ENCODE assay signal across 24 cellular contexts in the genomic region with DNA sequence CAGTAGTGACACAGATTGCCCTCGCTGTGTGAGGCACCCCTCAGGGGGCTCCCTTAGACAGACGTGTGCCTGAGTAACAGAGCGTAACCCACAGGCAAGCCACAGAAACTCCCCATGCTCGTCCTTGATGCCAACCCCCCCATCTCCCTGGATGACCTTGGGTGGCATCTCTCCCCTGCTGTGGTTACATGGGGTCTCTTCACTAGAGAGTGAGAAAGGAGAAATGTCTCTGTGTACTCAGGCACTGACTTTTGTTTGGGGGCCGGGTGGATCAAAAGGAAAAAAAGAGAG. TPM values are rescaled to one million over a fixed set of nuclear protein-coding genes. Genes with fewer than 3 reads are reported as not detected.
"Had no signal": no experiment of that assay in that cellular context is flagged by ENCODE, and none has a peak within 500 bp of the region (broad histone marks: within the 10 kb centered on the region; RNA-seq: fewer than 3 reads in every experiment).

No MANE protein-coding gene starts in this region.

- ATAC-seq: activated CD8-positive, alpha-beta memory T cell treated with anti-CD3 and anti-CD28 coated beads, Interleukin-2, amount 10 ng/mL, durations not matched to agents 7 days and 5 days; activated CD8-positive, alpha-beta T cell treated with anti-CD3 and anti-CD28 coated beads for 36 hours; stimulated activated naive CD8-positive, alpha-beta T cell treated with anti-CD3 and anti-CD28 coated beads, Interleukin-15, amount 100 ng/mL, for 72 hours had no signal

- H3K4me1 ChIP-seq: parathyroid adenoma, spleen, tibial artery had no signal

- H3K36me3 Mint-ChIP-seq: activated CD8-positive, alpha-beta memory T cell treated with anti-CD3 and anti-CD28 coated beads, Interleukin-2, amount 10 ng/mL, durations not matched to agents 7 days and 5 days; activated naive CD4-positive, alpha-beta T cell treated with anti-CD3 and anti-CD28 coated beads, Interleukin-2, amount 10 ng/mL, durations not matched to agents 7 days and 5 days had no signal

- H2AFZ ChIP-seq: parathyroid adenoma had no signal

- DNase-seq: activated CD4-positive, alpha-beta T cell treated with anti-CD3 and anti-CD28 coated beads, Interleukin-2, amount 10 ng/mL, durations not matched to agents 24 days and 14 days; activated CD8-positive, alpha-beta memory T cell treated with anti-CD3 and anti-CD28 coated beads, Interleukin-2, amount 10 ng/mL, durations not matched to agents 7 days and 5 days; activated CD8-positive, alpha-beta T cell treated with anti-CD3 and anti-CD28 coated beads for 36 hours; activated effector memory CD4-positive, alpha-beta T cell treated with anti-CD3 and anti-CD28 coated beads, Interleukin-2, amount 50 U/mL, for 16 hours; activated naive CD4-positive, alpha-beta T cell treated with anti-CD3 and anti-CD28 coated beads, Interleukin-2, amount 10 ng/mL, durations not matched to agents 7 days and 5 days; activated T-cell treated with anti-CD3 and anti-CD28 coated beads for 4 hours; effector CD4-positive, alpha-beta T cell; erythroblast; foreskin fibroblast; hippocampal formation; nephron progenitor cell; stimulated activated CD4-positive, alpha-beta T cell treated with anti-CD3 and anti-CD28 coated beads, Interleukin-4, amount 100 ng/mL, for 1 hour; stimulated activated naive CD8-positive, alpha-beta T cell treated with anti-CD3 and anti-CD28 coated beads, Interleukin-15, amount 100 ng/mL, for 72 hours; tibial artery had no signal

- H3K9me3 ChIP-seq: spleen, tibial artery had no signal

- H3K79me2 ChIP-seq: parathyroid adenoma had no signal

- H3K4me1 Mint-ChIP-seq: activated CD4-positive, alpha-beta T cell treated with anti-CD3 and anti-CD28 coated beads, Interleukin-2, amount 10 ng/mL, durations not matched to agents 24 days and 14 days; activated CD8-positive, alpha-beta memory T cell treated with anti-CD3 and anti-CD28 coated beads, Interleukin-2, amount 10 ng/mL, durations not matched to agents 7 days and 5 days; activated naive CD4-positive, alpha-beta T cell treated with anti-CD3 and anti-CD28 coated beads, Interleukin-2, amount 10 ng/mL, durations not matched to agents 7 days and 5 days had no signal

- H3K36me3 ChIP-seq: cardiac muscle cell, spleen, tibial artery had no signal

- H3K9me3 Mint-ChIP-seq: activated CD4-positive, alpha-beta T cell treated with anti-CD3 and anti-CD28 coated beads, Interleukin-2, amount 10 ng/mL, durations not matched to agents 24 days and 14 days; activated CD8-positive, alpha-beta T cell treated with anti-CD3 and anti-CD28 coated beads for 36 hours; activated naive CD4-positive, alpha-beta T cell treated with anti-CD3 and anti-CD28 coated beads, Interleukin-2, amount 10 ng/mL, durations not matched to agents 7 days and 5 days; dendritic cell treated with granulocyte-macrophage colony-stimulating factor and Interleukin-4, amounts not matched to agents 40 ng/mL and 50 ng/mL, for 4 days; nephron progenitor cell; stimulated activated naive CD8-positive, alpha-beta T cell treated with anti-CD3 and anti-CD28 coated beads, Interleukin-15, amount 100 ng/mL, for 72 hours had no signal

- H3K27ac Mint-ChIP-seq: activated CD4-positive, alpha-beta T cell treated with anti-CD3 and anti-CD28 coated beads, Interleukin-2, amount 10 ng/mL, durations not matched to agents 24 days and 14 days; activated CD8-positive, alpha-beta memory T cell treated with anti-CD3 and anti-CD28 coated beads, Interleukin-2, amount 10 ng/mL, durations not matched to agents 7 days and 5 days; activated CD8-positive, alpha-beta T cell treated with anti-CD3 and anti-CD28 coated beads for 36 hours; activated naive CD4-positive, alpha-beta T cell treated with anti-CD3 and anti-CD28 coated beads, Interleukin-2, amount 10 ng/mL, durations not matched to agents 7 days and 5 days; dendritic cell treated with granulocyte-macrophage colony-stimulating factor and Interleukin-4, amounts not matched to agents 40 ng/mL and 50 ng/mL, for 4 days; nephron progenitor cell had no signal

- H3K27me3 Mint-ChIP-seq: activated CD8-positive, alpha-beta T cell treated with anti-CD3 and anti-CD28 coated beads for 36 hours; stimulated activated naive CD8-positive, alpha-beta T cell treated with anti-CD3 and anti-CD28 coated beads, Interleukin-15, amount 100 ng/mL, for 72 hours had no signal

- H3K27ac ChIP-seq: cardiac muscle cell, parathyroid adenoma, spleen, tibial artery had no signal

- H3K4me3 Mint-ChIP-seq: activated CD4-positive, alpha-beta T cell treated with anti-CD3 and anti-CD28 coated beads, Interleukin-2, amount 10 ng/mL, durations not matched to agents 24 days and 14 days; activated CD8-positive, alpha-beta memory T cell treated with anti-CD3 and anti-CD28 coated beads, Interleukin-2, amount 10 ng/mL, durations not matched to agents 7 days and 5 days; activated CD8-positive, alpha-beta T cell treated with anti-CD3 and anti-CD28 coated beads for 36 hours; activated naive CD4-positive, alpha-beta T cell treated with anti-CD3 and anti-CD28 coated beads, Interleukin-2, amount 10 ng/mL, durations not matched to agents 7 days and 5 days; dendritic cell treated with granulocyte-macrophage colony-stimulating factor and Interleukin-4, amounts not matched to agents 40 ng/mL and 50 ng/mL, for 4 days; nephron progenitor cell; stimulated activated naive CD8-positive, alpha-beta T cell treated with anti-CD3 and anti-CD28 coated beads, Interleukin-15, amount 100 ng/mL, for 72 hours had no signal

- H3K4me3 ChIP-seq: cardiac muscle cell, spleen, tibial artery had no signal

RNA-seq across cellular contexts. Expression of gene ASB10, which starts 1.1 kb away (rescaled TPM):
- total RNA-seq: activated CD4-positive, alpha-beta T cell treated with anti-CD3 and anti-CD28 coated beads, Interleukin-2, amount 10 ng/mL, durations not matched to agents 24 days and 14 days; activated CD8-positive, alpha-beta memory T cell treated with anti-CD3 and anti-CD28 coated beads, Interleukin-2, amount 10 ng/mL, durations not matched to agents 7 days and 5 days; activated CD8-positive, alpha-beta T cell treated with anti-CD3 and anti-CD28 coated beads for 36 hours; fibroblast of lung; liver; mononuclear cell; spleen; T-helper 2 cell treated with Interferon-gamma antibody and Interleukin-4, amounts not matched to agents 100 ng/mL and 5 ng/mL, for 36 hours; urinary bladder had no signal

RNA-seq across cellular contexts. Expression of gene GBX1, which starts 20.7 kb away (rescaled TPM):
- total RNA-seq: activated CD4-positive, alpha-beta T cell treated with anti-CD3 and anti-CD28 coated beads, Interleukin-2, amount 10 ng/mL, durations not matched to agents 24 days and 14 days; activated CD8-positive, alpha-beta memory T cell treated with anti-CD3 and anti-CD28 coated beads, Interleukin-2, amount 10 ng/mL, durations not matched to agents 7 days and 5 days; activated CD8-positive, alpha-beta T cell treated with anti-CD3 and anti-CD28 coated beads for 36 hours; fibroblast of lung; liver; mononuclear cell; myocyte; spleen; T-helper 2 cell treated with Interferon-gamma antibody and Interleukin-4, amounts not matched to agents 100 ng/mL and 5 ng/mL, for 36 hours; urinary bladder had no signal

RNA-seq across cellular contexts. Expression of gene H2BK1, which starts 22.1 kb away (rescaled TPM):
- total RNA-seq: activated CD4-positive, alpha-beta T cell treated with anti-CD3 and anti-CD28 coated beads, Interleukin-2, amount 10 ng/mL, durations not matched to agents 24 days and 14 days; activated CD8-positive, alpha-beta memory T cell treated with anti-CD3 and anti-CD28 coated beads, Interleukin-2, amount 10 ng/mL, durations not matched to agents 7 days and 5 days; activated CD8-positive, alpha-beta T cell treated with anti-CD3 and anti-CD28 coated beads for 36 hours; cardiac muscle cell; fibroblast of lung; liver; mononuclear cell; myocyte; spleen; urinary bladder had no signal
